1 cellular context compared by ENCODE assay signal in the genomic region with DNA sequence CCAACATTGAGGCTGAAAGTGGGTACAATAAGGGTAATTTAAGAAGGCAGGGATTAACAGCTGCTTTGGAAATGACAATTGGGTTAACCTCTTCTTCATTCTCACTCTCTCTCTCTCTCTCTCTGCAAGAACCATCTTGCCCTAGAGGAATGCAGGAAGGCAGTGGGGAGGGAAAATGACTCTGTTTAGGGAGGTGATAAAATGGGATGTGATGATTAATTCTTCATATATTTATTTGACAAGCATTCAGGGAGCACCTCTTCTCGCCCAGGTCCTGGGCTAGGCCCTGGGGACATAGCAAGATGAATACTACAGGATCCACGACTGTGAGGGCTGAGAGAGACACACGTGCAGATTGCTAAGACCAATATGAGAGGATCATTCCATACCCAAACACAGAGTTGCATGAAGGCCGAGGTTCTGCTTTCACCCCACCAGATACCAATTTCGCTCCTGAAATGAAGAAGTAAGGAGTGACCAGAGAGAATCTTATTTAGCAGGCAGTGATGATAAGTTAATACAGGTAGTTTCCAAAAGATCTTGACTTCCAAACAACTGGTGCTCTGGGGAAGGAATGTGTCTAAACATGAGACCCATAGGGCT.
TF ChIP-seq lines count a peak whose summit lies in the region.

No MANE protein-coding gene starts in this region.

TF ChIP-seq in HepG2, 621 proteins besides CTCF, POLR2A, EP300 and RAD21:
- TF ChIP-seq, protein P1, sequence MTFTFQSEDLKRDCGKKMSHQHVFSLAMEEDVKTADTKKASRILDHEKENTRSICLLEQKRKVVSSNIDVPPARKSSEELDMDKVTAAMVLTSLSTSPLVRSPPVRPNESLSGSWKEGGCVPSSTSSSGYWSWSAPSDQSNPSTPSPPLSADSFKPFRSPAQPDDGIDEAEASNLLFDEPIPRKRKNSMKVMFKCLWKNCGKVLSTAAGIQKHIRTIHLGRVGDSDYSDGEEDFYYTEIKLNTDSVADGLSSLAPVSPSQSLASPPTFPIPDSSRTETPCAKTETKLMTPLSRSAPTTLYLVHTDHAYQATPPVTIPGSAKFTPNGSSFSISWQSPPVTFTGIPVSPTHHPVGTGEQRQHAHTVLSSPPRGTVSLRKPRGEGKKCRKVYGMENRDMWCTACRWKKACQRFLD (CRISPR knock-in tag; IDR thresholded peaks at IDR 0.05; ENCODE audit: borderline replicate concordance): no peak
- TF ChIP-seq ZNF567 (CRISPR knock-in tag; IDR thresholded peaks at IDR 0.05; ENCODE audit: borderline replicate concordance) (no peak), IRF9 (CRISPR knock-in tag; IDR thresholded peaks at IDR 0.05; ENCODE audit: borderline replicate concordance) (no peak), GTF2F1 (IDR thresholded peaks at IDR 0.05; ENCODE audit: low read length) (no peak), JUND (CRISPR knock-in tag; IDR thresholded peaks at IDR 0.05) (no peak), HIC2 (CRISPR knock-in tag; IDR thresholded peaks at IDR 0.05; ENCODE audit: low read depth) (no peak), POGZ (CRISPR knock-in tag; IDR thresholded peaks at IDR 0.05) (no peak), ZBTB10 (CRISPR knock-in tag; IDR thresholded peaks at IDR 0.05; ENCODE audit: borderline replicate concordance) (no peak), ZNF850 (CRISPR knock-in tag; conservative IDR thresholded peaks at IDR 0.05) (no peak), RBM22 (optimal IDR thresholded peaks at IDR 0.05; ENCODE audit: low read length) (no peak), ZHX2 (IDR thresholded peaks at IDR 0.05; ENCODE audit: low read depth) (no peak), ZHX2 (CRISPR knock-in tag; IDR thresholded peaks at IDR 0.05; ENCODE audit: borderline replicate concordance) (no peak), REPIN1 (CRISPR knock-in tag; IDR thresholded peaks at IDR 0.05; ENCODE audit: borderline replicate concordance, low read depth) (no peak), ZFP90 (CRISPR knock-in tag; IDR thresholded peaks at IDR 0.05; ENCODE audit: borderline replicate concordance) (no peak), SIX1 (CRISPR knock-in tag; IDR thresholded peaks at IDR 0.05; ENCODE audit: borderline replicate concordance) (no peak), PHF8 (CRISPR knock-in tag; IDR thresholded peaks at IDR 0.05) (no peak), POLR2AphosphoS2 (IDR thresholded peaks at IDR 0.05; ENCODE audit: low read depth, low read length) (no peak)
- TF ChIP-seq, protein P2, sequence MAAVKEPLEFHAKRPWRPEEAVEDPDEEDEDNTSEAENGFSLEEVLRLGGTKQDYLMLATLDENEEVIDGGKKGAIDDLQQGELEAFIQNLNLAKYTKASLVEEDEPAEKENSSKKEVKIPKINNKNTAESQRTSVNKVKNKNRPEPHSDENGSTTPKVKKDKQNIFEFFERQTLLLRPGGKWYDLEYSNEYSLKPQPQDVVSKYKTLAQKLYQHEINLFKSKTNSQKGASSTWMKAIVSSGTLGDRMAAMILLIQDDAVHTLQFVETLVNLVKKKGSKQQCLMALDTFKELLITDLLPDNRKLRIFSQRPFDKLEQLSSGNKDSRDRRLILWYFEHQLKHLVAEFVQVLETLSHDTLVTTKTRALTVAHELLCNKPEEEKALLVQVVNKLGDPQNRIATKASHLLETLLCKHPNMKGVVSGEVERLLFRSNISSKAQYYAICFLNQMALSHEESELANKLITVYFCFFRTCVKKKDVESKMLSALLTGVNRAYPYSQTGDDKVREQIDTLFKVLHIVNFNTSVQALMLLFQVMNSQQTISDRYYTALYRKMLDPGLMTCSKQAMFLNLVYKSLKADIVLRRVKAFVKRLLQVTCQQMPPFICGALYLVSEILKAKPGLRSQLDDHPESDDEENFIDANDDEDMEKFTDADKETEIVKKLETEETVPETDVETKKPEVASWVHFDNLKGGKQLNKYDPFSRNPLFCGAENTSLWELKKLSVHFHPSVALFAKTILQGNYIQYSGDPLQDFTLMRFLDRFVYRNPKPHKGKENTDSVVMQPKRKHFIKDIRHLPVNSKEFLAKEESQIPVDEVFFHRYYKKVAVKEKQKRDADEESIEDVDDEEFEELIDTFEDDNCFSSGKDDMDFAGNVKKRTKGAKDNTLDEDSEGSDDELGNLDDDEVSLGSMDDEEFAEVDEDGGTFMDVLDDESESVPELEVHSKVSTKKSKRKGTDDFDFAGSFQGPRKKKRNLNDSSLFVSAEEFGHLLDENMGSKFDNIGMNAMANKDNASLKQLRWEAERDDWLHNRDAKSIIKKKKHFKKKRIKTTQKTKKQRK (IDR thresholded peaks at IDR 0.05; ENCODE audit: low read length): no peak
